14 cellular contexts compared by ENCODE assay signal in the genomic region with DNA sequence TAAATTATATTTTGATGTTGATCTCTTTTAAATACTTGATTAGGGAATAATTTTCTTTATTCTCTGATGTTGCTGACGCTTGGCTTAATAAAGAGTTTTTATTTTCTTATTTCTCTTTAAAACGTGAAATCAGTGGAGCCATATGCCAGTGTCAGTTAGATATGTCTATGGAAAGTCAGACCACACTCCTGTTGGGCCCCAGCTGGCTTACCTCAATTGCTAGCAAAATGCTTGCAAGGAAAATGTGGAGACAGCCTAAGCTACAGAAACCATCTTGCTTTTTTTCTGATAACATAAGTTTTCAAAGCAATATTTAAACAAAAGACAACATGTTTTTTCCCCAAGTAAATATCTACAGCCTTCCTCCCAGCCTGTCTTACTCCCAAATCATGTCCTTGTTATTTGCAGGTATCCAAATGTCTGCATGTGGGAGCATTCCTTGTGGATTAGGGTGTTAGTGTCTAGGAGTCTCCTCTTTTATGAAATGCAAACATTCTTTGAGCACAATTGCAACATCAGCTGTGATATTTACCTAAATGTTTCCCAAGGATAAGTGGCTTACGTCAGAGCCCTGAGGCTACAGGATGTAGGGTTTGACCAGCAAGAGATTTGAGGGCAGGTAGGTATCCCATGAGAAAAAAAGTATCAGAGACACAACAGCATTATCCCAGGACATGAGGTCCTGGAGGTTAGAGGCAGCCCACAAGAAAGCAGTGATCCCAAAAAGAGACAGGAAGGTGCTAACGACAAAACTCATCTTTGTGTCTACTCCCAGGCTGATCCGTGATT.
DNase-seq lines count a peak whose midpoint lies in the region; ATAC-seq, FAIRE-seq and TF ChIP-seq lines count a peak whose summit lies in the region.
"Had no signal": no experiment of that assay in that cellular context is flagged by ENCODE, and none has a peak within 500 bp of the region (broad histone marks: within the 10 kb centered on the region; RNA-seq: fewer than 3 reads in every experiment).

No MANE protein-coding gene starts in this region.

- no peaks in the 10 kb centered on the region for H3K36me3 ChIP-seq in keratinocyte (ENCODE audit: control insufficient read depth in 2 of 2, extremely low read depth in 1 of 2, insufficient read depth in 2 of 2, low read length in 2 of 2)

- FAIRE-seq in keratinocyte (lab: Jason Lieb, UNC): peak; percentile 74

- ATAC-seq in HG03521 (IDR thresholded peaks at IDR 0.05; ENCODE audit: unreplicated experiment) (no peak), T-helper 17 cell (no peak), HG03457 (IDR thresholded peaks at IDR 0.05; ENCODE audit: unreplicated experiment) (no peak)

- no peak overlapping the region for H3K4me3 ChIP-seq in AG04450 (ENCODE audit: low read depth, low read length)
- H3K4me3 ChIP-seq in keratinocyte (ENCODE audit: control insufficient read depth in 2 of 3, extremely low read depth in 1 of 3, insufficient read depth in 2 of 3, low read depth in 1 of 3, low read length in 3 of 3): no peak overlapping the region

- dilution Hi-C loops in keratinocyte (cut with MboI; ENCODE audit: extremely low pct_ligation_motif_present, low sequenced_read_pairs): loop anchor here (25.0 kb wide), 1 partner anchor 402 kb away; no protein-coding TSS in a partner anchor

- H3K9me3 ChIP-seq in AG04450 (ENCODE audit: control insufficient read depth, insufficient read depth, low read length): no peaks in the 10 kb centered on the region
- H3K9me3 ChIP-seq in keratinocyte (ENCODE audit: control insufficient read depth, low read depth, low read length): peaks cover 2% of the 10 kb centered on the region
- H3K9me3 ChIP-seq in T-helper 17 cell (ENCODE audit: control insufficient read depth, low read length, poor library complexity, severe bottlenecking): no peaks in the 10 kb centered on the region

- H3K4me1 ChIP-seq in keratinocyte (ENCODE audit: control insufficient read depth, extremely low read depth, insufficient read depth, low read length): peaks cover 6% of the 10 kb centered on the region

- peak; percentile 24 for DNase-seq in AG04450 (ENCODE audit: low read depth, low spot score)
- peak; percentile 77 for DNase-seq in NCI-H1092 treated with DMSO at 0.1 percent for 48 hours (lab: John Stamatoyannopoulos, UW)
- DNase-seq in SK-MEL-5 (ENCODE audit: low read depth, low spot score): peak; percentile 3
- peak; percentile 52 for DNase-seq in keratinocyte (ENCODE audit: low read depth, low spot score)
- DNase-seq in Ammon's horn (ENCODE audit: low spot score): no peak
- no peak for DNase-seq in T-helper 17 cell
- DNase-seq: activated T-cell treated with anti-CD3 and anti-CD28 coated beads, Interleukin-2, amount 50 U/mL, for 48 hours; AML-193; GF-D8; NCI-H187; stimulated activated CD4-positive, alpha-beta T cell treated with anti-CD3 and anti-CD28 coated beads, Interleukin-4, amount 100 ng/mL, for 24 hours had no signal

- peaks cover 5% of the 10 kb centered on the region for H3K27me3 Mint-ChIP-seq in T-helper 17 cell

- no peaks in the 10 kb centered on the region for H3K9me1 ChIP-seq in keratinocyte (ENCODE audit: control insufficient read depth, extremely low read depth, insufficient read depth, low read length)

- H3K27ac ChIP-seq in AG04450 (ENCODE audit: low read depth, low read length): no peak overlapping the region
- no peak overlapping the region for H3K27ac ChIP-seq in keratinocyte (ENCODE audit: control insufficient read depth, insufficient read depth, low read length)

- in situ Hi-C loops in SK-MEL-5 (cut with HindIII; ENCODE audit: low pct_unique_long_range_greater_than_20kb, low sequenced_read_pairs): no loop called here

- CTCF ChIA-PET in AG04450 (lab: Charles Lee): interaction anchor here (0.8 to 2.6 kb wide), 5 partner anchors 12 to 439 kb away, joined by 3 to 10 read pairs (median 6); no protein-coding TSS in a partner anchor

- POLR2A ChIA-PET in AG04450 (lab: Yijun Ruan, JAX): interaction anchor here (0.6 to 0.7 kb wide), 3 partner anchors 31 to 532 kb away, joined by 3 read pairs; no protein-coding TSS in a partner anchor

- no peak overlapping the region for H3K4me2 ChIP-seq in keratinocyte (ENCODE audit: control insufficient read depth, extremely low read depth, insufficient read depth, low read depth, low read length)

- no peaks in the 10 kb centered on the region for H3K4me1 Mint-ChIP-seq in T-helper 17 cell
- H3K4me1 Mint-ChIP-seq: central memory CD8-positive, alpha-beta T cell had no signal

- no peaks in the 10 kb centered on the region for H3K27me3 ChIP-seq in AG04450 (ENCODE audit: control insufficient read depth, insufficient read depth, low read length)
- H3K27me3 ChIP-seq in keratinocyte (ENCODE audit: control insufficient read depth, extremely low read depth, insufficient read depth, low read length): no peaks in the 10 kb centered on the region

- H3K36me3 Mint-ChIP-seq in T-helper 17 cell (ENCODE audit: low read depth): no peaks in the 10 kb centered on the region

- no peak overlapping the region for H3K9ac ChIP-seq in keratinocyte (ENCODE audit: control insufficient read depth, extremely low read depth, insufficient read depth, low read length)

- no peak overlapping the region for H3K4me3 Mint-ChIP-seq in T-helper 17 cell
- H3K4me3 Mint-ChIP-seq: central memory CD8-positive, alpha-beta T cell had no signal

- H3K79me2 ChIP-seq in keratinocyte (ENCODE audit: control insufficient read depth, insufficient read depth, low read length): no peaks in the 10 kb centered on the region

- TF ChIP-seq CTCF in AG04450 (IDR thresholded peaks at IDR 0.05; ENCODE audit: low read depth, low read length): no peak
- no peak for TF ChIP-seq CTCF in keratinocyte (optimal IDR thresholded peaks at IDR 0.05 in 1 of 3, IDR thresholded peaks at IDR 0.05 in 1 of 3, conservative IDR thresholded peaks at IDR 0.05 in 1 of 3; ENCODE audit: extremely low read depth in 1 of 3, insufficient read depth in 2 of 3, low read length in 3 of 3)

- H4K20me1 ChIP-seq in keratinocyte (ENCODE audit: control insufficient read depth, extremely low read depth, insufficient read depth, low read length): no peaks in the 10 kb centered on the region

- no peak overlapping the region for H3K27ac Mint-ChIP-seq in T-helper 17 cell

- no peak overlapping the region for H2AFZ ChIP-seq in keratinocyte (ENCODE audit: control insufficient read depth, low read length)

Comparison
In these comparisons a context has a peak if more than half of its experiments do, and no peak if none do; other contexts are left out.
1. DNase-seq: peak in AG04450 (single experiment), NCI-H1092 treated with DMSO at 0.1 percent for 48 hours (single experiment), SK-MEL-5 (single experiment) and keratinocyte (single experiment); none in Ammon's horn (single experiment) and T-helper 17 cell (0 of 3).